ENCODE assay signal across 22 cellular contexts in genomic region chr5:176355400-176356178, GRCh38. TPM values are rescaled to one million over a fixed set of nuclear protein-coding genes. Genes with fewer than 3 reads are reported as not detected.
A peak's percentile ranks its signal among the peaks of the same experiment; 100 is the strongest.
DNase-seq lines count a peak whose midpoint lies in the region; ATAC-seq and TF ChIP-seq lines count a peak whose summit lies in the region.
"Had no signal": no experiment of that assay in that cellular context is flagged by ENCODE, and none has a peak within 500 bp of the region (broad histone marks: within the 10 kb centered on the region; RNA-seq: fewer than 3 reads in every experiment).

No MANE protein-coding gene starts in this region.

- POLR2A ChIA-PET in WTC11 (lab: Charles Lee), result no interaction called here

- TF ChIP-seq CTCF in HFFc6 (IDR thresholded peaks at IDR 0.05) (peak; percentile 24; the same call in 1 of the 2 replicates), WTC11 (IDR thresholded peaks at IDR 0.05) (no peak), neural crest cell (conservative IDR thresholded peaks at IDR 0.05) (peak; percentile 35), lower leg skin (IDR thresholded peaks at IDR 0.05) (no peak)

- intact Hi-C loops in lower leg skin (cut with DNase I; ENCODE audit: low total_unique reads), result no loop called here

- no peak overlapping the region for H3K4me3 ChIP-seq in lower leg skin (ENCODE audit: low read depth, poor library complexity, severe bottlenecking)
- H3K4me3 ChIP-seq: pancreas had no signal

- H3K27me3 Mint-ChIP-seq in HFFc6 (ENCODE audit: insufficient read depth) (no peaks in the 10 kb centered on the region), WTC11 (ENCODE audit: low read depth) (no peaks in the 10 kb centered on the region), neural crest cell (ENCODE audit: low read depth) (no peaks in the 10 kb centered on the region)
- H3K27me3 Mint-ChIP-seq: activated naive CD8-positive, alpha-beta T cell treated with anti-CD3 and anti-CD28 coated beads for 36 hours; CD4-positive, alpha-beta memory T cell; naive thymus-derived CD8-positive, alpha-beta T cell; T-cell had no signal

- DNase-seq in G401 (ENCODE audit: low spot score) (peak; percentile 10), HFFc6 (no peak), WTC11 (ENCODE audit: low spot score) (peak; percentile 37), neural crest cell (ENCODE audit: low read depth, low spot score) (no peak), lower leg skin (ENCODE audit: low spot score in 2 of 2) (no peak)
- DNase-seq: activated CD4-positive, alpha-beta T cell treated with anti-CD3 and anti-CD28 coated beads for 4 hours; activated naive CD8-positive, alpha-beta T cell treated with anti-CD3 and anti-CD28 coated beads for 36 hours; CD4-positive, alpha-beta memory T cell; DMS153; effector memory CD4-positive, alpha-beta T cell; HCEC 1CT; IMR-90; left cardiac atrium; naive thymus-derived CD8-positive, alpha-beta T cell; NCI-H446; pancreas; stimulated activated CD4-positive, alpha-beta T cell treated with anti-CD3 and anti-CD28 coated beads, Interleukin-15, amount 100 ng/mL, for 24 hours; T-cell had no signal

- H3K4me3 Mint-ChIP-seq in HFFc6 (no peak overlapping the region), WTC11 (no peak overlapping the region), neural crest cell (no peak overlapping the region)
- H3K4me3 Mint-ChIP-seq: activated naive CD8-positive, alpha-beta T cell treated with anti-CD3 and anti-CD28 coated beads for 36 hours; activated T-helper 1 cell treated with anti-CD3 and anti-CD28 coated beads, Interleukin-12 subunit alpha, Interleukin-12 subunit beta, Interleukin-2, Interleukin-4 antibody, amounts not matched to agents 30 ng/mL and 10 ng/mL and 1 ng/mL, durations not matched to agents 14 hours and 24 hours and 36 hours; CD4-positive, alpha-beta memory T cell; naive thymus-derived CD8-positive, alpha-beta T cell; T-cell had no signal

- no peak for TF ChIP-seq POLR2A in lower leg skin (IDR thresholded peaks at IDR 0.05)

- H3K9me3 Mint-ChIP-seq in HFFc6, result no peaks in the 10 kb centered on the region
- H3K9me3 Mint-ChIP-seq in WTC11, result no peaks in the 10 kb centered on the region
- no peaks in the 10 kb centered on the region for H3K9me3 Mint-ChIP-seq in neural crest cell
- H3K9me3 Mint-ChIP-seq: activated naive CD8-positive, alpha-beta T cell treated with anti-CD3 and anti-CD28 coated beads for 36 hours; activated T-helper 1 cell treated with anti-CD3 and anti-CD28 coated beads, Interleukin-12 subunit alpha, Interleukin-12 subunit beta, Interleukin-2, Interleukin-4 antibody, amounts not matched to agents 30 ng/mL and 10 ng/mL and 1 ng/mL, durations not matched to agents 14 hours and 24 hours and 36 hours; CD4-positive, alpha-beta memory T cell; naive thymus-derived CD8-positive, alpha-beta T cell; T-cell had no signal

- H3K36me3 Mint-ChIP-seq in HFFc6 (ENCODE audit: low read depth) (peaks cover 44% of the 10 kb centered on the region), WTC11 (peaks cover 65% of the 10 kb centered on the region), neural crest cell (ENCODE audit: low read depth) (peaks cover 6% of the 10 kb centered on the region)

- no peak overlapping the region for H3K27ac Mint-ChIP-seq in HFFc6
- H3K27ac Mint-ChIP-seq in WTC11, result no peak overlapping the region
- H3K27ac Mint-ChIP-seq in neural crest cell (ENCODE audit: unreplicated experiment), result no peak overlapping the region
- H3K27ac Mint-ChIP-seq: activated T-helper 1 cell treated with anti-CD3 and anti-CD28 coated beads, Interleukin-12 subunit alpha, Interleukin-12 subunit beta, Interleukin-2, Interleukin-4 antibody, amounts not matched to agents 30 ng/mL and 10 ng/mL and 1 ng/mL, durations not matched to agents 14 hours and 24 hours and 36 hours had no signal

- 92% methylated on average over 16 of the region's 16 CpGs for WGBS in lower leg skin, 2 donors

- CTCF ChIA-PET in WTC11 (lab: Charles Lee), result interaction anchor here (0.7 to 1.1 kb wide), 2 partner anchors 9 to 92 kb away, joined by 3 read pairs; partner anchors contain the start of gene FAF2

- peaks cover 30% of the 10 kb centered on the region for H3K4me1 Mint-ChIP-seq in HFFc6 (ENCODE audit: low read depth)
- peaks cover 5% of the 10 kb centered on the region for H3K4me1 Mint-ChIP-seq in WTC11
- H3K4me1 Mint-ChIP-seq in neural crest cell, result peaks cover 18% of the 10 kb centered on the region

- ATAC-seq in WTC11 (peak; percentile 80), HG02642 (IDR thresholded peaks at IDR 0.05; ENCODE audit: poor library complexity, unreplicated experiment) (no peak), HG02588 (IDR thresholded peaks at IDR 0.05; ENCODE audit: unreplicated experiment) (no peak)
- ATAC-seq: left cardiac atrium; naive thymus-derived CD8-positive, alpha-beta T cell; pancreas; sciatic nerve; T-cell had no signal

- in situ Hi-C loops in G401 (cut with HindIII; ENCODE audit: low sequenced_read_pairs), result no loop called here

TF ChIP-seq in WTC11, 78 proteins besides CTCF, POLR2A, EP300 and RAD21 (continues in another document):
- TF ChIP-seq ZNF512 (CRISPR knock-in tag; IDR thresholded peaks at IDR 0.05; ENCODE audit: borderline replicate concordance), result no peak
- no peak for TF ChIP-seq PRDM15 (CRISPR knock-in tag; IDR thresholded peaks at IDR 0.05)
- no peak for TF ChIP-seq MXD4 (CRISPR knock-in tag; IDR thresholded peaks at IDR 0.05; ENCODE audit: borderline replicate concordance)
- TF ChIP-seq TEAD1 (CRISPR knock-in tag; IDR thresholded peaks at IDR 0.05), result no peak
- no peak for TF ChIP-seq ZNF232 (CRISPR knock-in tag; IDR thresholded peaks at IDR 0.05)
- TF ChIP-seq PRRX2 (CRISPR knock-in tag; IDR thresholded peaks at IDR 0.05), result no peak
- TF ChIP-seq ZNF121 (CRISPR knock-in tag; IDR thresholded peaks at IDR 0.05), result no peak
- TF ChIP-seq ELF4 (CRISPR knock-in tag; IDR thresholded peaks at IDR 0.05; ENCODE audit: low read depth), result no peak

RNA-seq across cellular contexts. Expression of gene KIAA1191, which starts 6.0 kb away (rescaled TPM):
- total RNA-seq in G401 (2014; rRNA removed; shearing (Covaris generic)), result 112 and 117 TPM in 2 replicates
- 100 to 1,000 TPM in 3 of 6 experiments, 10 to 100 TPM in 3; 82.4 to 111 (median 95.6) TPM for total RNA-seq in HFFc6 (2021; fragmentation: NEBNext Ultra II Directional; extraction: Animal tissue kit (Norgen Biotek cat#: 25700))
- total RNA-seq in WTC11 (2021) (92.7 to 111 TPM (median 103 TPM) in 3 replicates), neural crest cell (112 and 118 TPM in 2 replicates), lower leg skin (10 to 100 TPM; 58.0 to 89.4 (median 73.4) TPM)

RNA-seq across cellular contexts. Expression of gene ARL10, which starts 9.7 kb away (rescaled TPM):
- total RNA-seq in G401 (2014; rRNA removed; shearing (Covaris generic)), result 0.03 TPM in 1 of 2 replicates, not detected in the other
- total RNA-seq in HFFc6 (2021; fragmentation: NEBNext Ultra II Directional; extraction: Animal tissue kit (Norgen Biotek cat#: 25700)), result 1 to 10 TPM; 6.6 to 8.9 (median 8.0) TPM
- total RNA-seq in WTC11 (2021), result 6.8 to 11.4 TPM (median 10.9 TPM) in 3 replicates
- 37.2 and 40.0 TPM in 2 replicates for total RNA-seq in neural crest cell
- 10 to 100 TPM in 2 of 4 donors, 1 to 10 TPM in 2; 6.1 to 13.5 (median 8.8) TPM for total RNA-seq in lower leg skin

RNA-seq across cellular contexts. Expression of gene NOP16, which starts 32.8 kb away (rescaled TPM):
- total RNA-seq in G401 (2014; rRNA removed; shearing (Covaris generic)), result 44.4 and 47.9 TPM in 2 replicates
- 10 to 100 TPM; 27.8 to 48.7 (median 33.2) TPM for total RNA-seq in HFFc6 (2021; fragmentation: NEBNext Ultra II Directional; extraction: Animal tissue kit (Norgen Biotek cat#: 25700))
- total RNA-seq in WTC11 (2021), result 51.7 to 57.7 TPM (median 52.1 TPM) in 3 replicates
- total RNA-seq in neural crest cell, result 40.9 and 42.4 TPM in 2 replicates
- total RNA-seq in lower leg skin, result 10 to 100 TPM; 11.5 to 22.5 (median 12.1) TPM

RNA-seq across cellular contexts. Expression of gene HIGD2A, which starts 33.0 kb away (rescaled TPM):
- total RNA-seq in G401 (2014; rRNA removed; shearing (Covaris generic)), result 119 and 175 TPM in 2 replicates
- total RNA-seq in HFFc6 (2021; fragmentation: NEBNext Ultra II Directional; extraction: Animal tissue kit (Norgen Biotek cat#: 25700)), result 100 to 1,000 TPM in 4 of 6 experiments, 10 to 100 TPM in 2; 90.4 to 109 (median 105) TPM
- total RNA-seq in WTC11 (2021), result 98.2 to 112 TPM (median 108 TPM) in 3 replicates
- 91.2 and 92.5 TPM in 2 replicates for total RNA-seq in neural crest cell
- 100 to 1,000 TPM; 110 to 153 (median 130) TPM for total RNA-seq in lower leg skin

Comparison
In these comparisons a context has a peak if more than half of its experiments do, and no peak if none do; other contexts are left out.
1. DNase-seq: peak in G401 (single experiment) and WTC11 (single experiment); none in HFFc6 (single experiment), neural crest cell (single experiment) and lower leg skin (0 of 2).
2. CTCF ChIP-seq: peak in HFFc6 (single experiment) and neural crest cell (single experiment); none in WTC11 (single experiment) and lower leg skin (0 of 3).